ENCODE assay signal across 8 cellular contexts in the genomic region with DNA sequence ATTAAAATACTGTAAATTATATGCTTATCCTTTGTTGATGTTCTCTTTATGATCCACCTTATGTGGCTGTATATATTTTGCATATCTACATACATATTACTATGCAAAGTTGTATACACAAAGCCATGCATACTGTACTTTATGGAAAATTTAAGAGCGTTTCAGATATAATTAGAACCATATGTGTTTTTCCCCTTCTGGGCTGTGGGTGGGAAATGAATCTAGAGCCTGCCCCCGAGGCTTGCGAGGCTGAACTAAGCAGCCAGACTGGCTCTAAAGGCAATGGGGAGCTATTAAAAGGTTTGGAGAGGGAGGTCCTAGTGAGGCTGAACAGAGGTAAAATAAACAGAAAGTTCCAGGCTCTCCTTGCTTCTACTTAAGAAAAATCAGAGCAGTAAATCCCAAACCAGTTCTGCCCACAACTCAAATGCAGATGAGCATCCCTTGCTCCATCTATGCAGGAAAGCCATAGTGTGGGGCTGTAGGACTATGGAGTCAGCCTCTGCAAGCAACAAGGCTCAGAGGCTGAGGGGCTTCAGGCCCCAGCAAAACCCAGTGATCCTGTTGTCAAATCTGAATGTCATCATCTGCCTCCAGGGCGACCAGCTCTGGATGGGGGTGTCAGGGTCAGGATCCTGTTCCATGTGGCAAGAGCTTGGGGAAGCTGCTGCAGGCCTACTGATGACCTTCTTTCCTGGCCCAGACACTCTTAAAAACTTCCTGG. TPM values are rescaled to one million over a fixed set of nuclear protein-coding genes. Genes with fewer than 3 reads are reported as not detected.
DNase-seq lines count a peak whose midpoint lies in the region; ATAC-seq, FAIRE-seq and TF ChIP-seq lines count a peak whose summit lies in the region.

No MANE protein-coding gene starts in this region.

- H3K27ac ChIP-seq in SJCRH30 = peak overlapping the region; percentile 90
- peak overlapping the region; percentile 93 to 97 (median 94) for H3K27ac ChIP-seq in esophagus muscularis mucosa (replicated peaks in 1 of 4)
- peak overlapping the region; percentile 83 to 84 for H3K27ac ChIP-seq in prostate gland

- H3K9me3 ChIP-seq in SJCRH30 (replicated peaks) (no peaks in the 10 kb centered on the region), esophagus muscularis mucosa (no peaks in the 10 kb centered on the region), prostate gland (no peaks in the 10 kb centered on the region)

- H3K4me1 ChIP-seq in SJCRH30 (peaks cover 38% of the 10 kb centered on the region), esophagus muscularis mucosa (peaks cover 70 to 82% (median 78%) of the 10 kb centered on the region in 4 donors), prostate gland (replicated peaks) (peaks cover 43% of the 10 kb centered on the region)

- DNase-seq in GM19239 (ENCODE audit: insufficient read length, low spot score) (no peak), SJCRH30 (peak; percentile 32 to 52), esophagus muscularis mucosa (ENCODE audit: extremely low spot score) (no peak), prostate gland (ENCODE audit: low spot score) (peak; percentile 20), NCI-H146 treated with DMSO at 0.1 percent for 48 hours (lab: John Stamatoyannopoulos, UW; ENCODE audit: unreplicated experiment) (no peak)

- peak; percentile 68 for FAIRE-seq in GM19239 (lab: Jason Lieb, UNC)

- H3K4me3 ChIP-seq in SJCRH30 = peak overlapping the region; percentile 51; the same call in 1 of the 2 replicates
- H3K4me3 ChIP-seq in esophagus muscularis mucosa = no peak overlapping the region
- H3K4me3 ChIP-seq in prostate gland = no peak overlapping the region

- TF ChIP-seq EP300 in esophagus muscularis mucosa (IDR thresholded peaks at IDR 0.05) = no peak

- TF ChIP-seq CTCF in esophagus muscularis mucosa (IDR thresholded peaks at IDR 0.05) = no peak
- no peak for TF ChIP-seq CTCF in prostate gland (IDR thresholded peaks at IDR 0.05)

- TF ChIP-seq POLR2A in esophagus muscularis mucosa (IDR thresholded peaks at IDR 0.05; ENCODE audit: low read depth) (no peak), prostate gland (IDR thresholded peaks at IDR 0.05) (no peak)

- WGBS in esophagus muscularis mucosa = 19% methylated on average over 4 of the region's 4 CpGs
- 31% methylated on average over 4 of the region's 4 CpGs for WGBS in prostate gland

- ATAC-seq in HG02840 (IDR thresholded peaks at IDR 0.05; ENCODE audit: low FRiP score, unreplicated experiment) (no peak), HG03442 (IDR thresholded peaks at IDR 0.05; ENCODE audit: unreplicated experiment) (no peak), GM18517 (IDR thresholded peaks at IDR 0.05; ENCODE audit: unreplicated experiment) (no peak)

- no peaks in the 10 kb centered on the region for H3K27me3 ChIP-seq in SJCRH30
- H3K27me3 ChIP-seq in esophagus muscularis mucosa = no peaks in the 10 kb centered on the region
- H3K27me3 ChIP-seq in prostate gland (replicated peaks; ENCODE audit: insufficient read depth) = no peaks in the 10 kb centered on the region

- H3K36me3 ChIP-seq in SJCRH30 = no peaks in the 10 kb centered on the region
- H3K36me3 ChIP-seq in esophagus muscularis mucosa = no peaks in the 10 kb centered on the region
- no peaks in the 10 kb centered on the region for H3K36me3 ChIP-seq in prostate gland

- intact Hi-C loops in esophagus muscularis mucosa (cut with DNase I) (loop anchor here (5.0 kb wide), 1 partner anchor 42 kb away; a partner anchor contains a TSS), prostate gland (cut with DNase I) (loop anchor here (5.0 kb wide), 1 partner anchor 42 kb away; a partner anchor contains a TSS)

RNA-seq across cellular contexts. Expression of a gene that starts 14.1 kb away (rescaled TPM):
- 84.5 and 94.2 TPM in 2 replicates for total RNA-seq in SJCRH30 (2014; rRNA removed; shearing (Covaris generic))
- total RNA-seq in esophagus muscularis mucosa (100 to 1,000 TPM in 3 of 4 donors, 10 to 100 TPM in 1; 77.4 to 247 (median 146) TPM), prostate gland (100 to 1,000 TPM; 259 to 265 TPM)

RNA-seq across cellular contexts. Expression of a gene that starts 43.6 kb away (rescaled TPM):
- 30.0 and 34.9 TPM in 2 replicates for total RNA-seq in SJCRH30 (2014; rRNA removed; shearing (Covaris generic))
- total RNA-seq in esophagus muscularis mucosa (10 to 100 TPM; 23.5 to 37.8 (median 29.8) TPM), prostate gland (10 to 100 TPM; 14.8 to 38.3 TPM)

RNA-seq across cellular contexts. Expression of a gene that starts 43.8 kb away (rescaled TPM):
- total RNA-seq in SJCRH30 (2014; rRNA removed; shearing (Covaris generic)) = 71.9 and 72.2 TPM in 2 replicates
- 100 to 1,000 TPM; 106 to 157 (median 143) TPM for total RNA-seq in esophagus muscularis mucosa
- 100 to 1,000 TPM in 1 of 2 donors, 10 to 100 TPM in 1; 73.4 to 123 TPM for total RNA-seq in prostate gland

Comparison
In these comparisons a context has a peak if more than half of its experiments do, and no peak if none do; other contexts are left out.
1. DNase-seq: peak in SJCRH30 (2 of 2) and prostate gland (single experiment); none in GM19239 (single experiment), esophagus muscularis mucosa (single experiment) and NCI-H146 treated with DMSO at 0.1 percent for 48 hours (single experiment).
2. Peak in every context shown above with its lines, with median percentiles within 50 percentile points of each other: H3K27ac ChIP-seq.